1 cellular context compared by ENCODE assay signal in genomic region chrX:72238721-72239475, GRCh38.
A peak's percentile ranks its signal among the peaks of the same experiment; 100 is the strongest.
TF ChIP-seq lines count a peak whose summit lies in the region.

Gene ERCC6L (minus strand): TSS chrX:72239027. CDS start chrX:72238911, 116 bp downstream.

TF ChIP-seq in HepG2, 621 proteins besides CTCF, POLR2A, EP300 and RAD21 (continued from another document):
- TF ChIP-seq ZNF687 (CRISPR knock-in tag; IDR thresholded peaks at IDR 0.05) (peak; percentile 87), CBX1 (IDR thresholded peaks at IDR 0.05; ENCODE audit: low read depth) (no peak), MYC (CRISPR knock-in tag; IDR thresholded peaks at IDR 0.05; ENCODE audit: borderline replicate concordance) (peak; percentile 46; the same call in 1 of the 2 replicates), KDM5B (CRISPR knock-in tag; IDR thresholded peaks at IDR 0.05; ENCODE audit: borderline replicate concordance) (0 out of 2 replicates have a peak, but pooled peaks have one; percentile 36), AHR (CRISPR knock-in tag; IDR thresholded peaks at IDR 0.05) (no peak), ZBTB38 (CRISPR knock-in tag; IDR thresholded peaks at IDR 0.05) (0 out of 2 replicates have a peak, but pooled peaks have one; percentile 43), HOXA5 (CRISPR knock-in tag; IDR thresholded peaks at IDR 0.05) (no peak), ZNF441 (CRISPR knock-in tag; IDR thresholded peaks at IDR 0.05; ENCODE audit: borderline replicate concordance) (no peak)
